ENCODE assay signal across 16 cellular contexts in genomic region chr19:23262892-23263291, GRCh38. TPM values are rescaled to one million over a fixed set of nuclear protein-coding genes. Genes with fewer than 3 reads are reported as not detected.
DNase-seq lines count a peak whose midpoint lies in the region; ATAC-seq, FAIRE-seq and TF ChIP-seq lines count a peak whose summit lies in the region.
"Had no signal": no experiment of that assay in that cellular context is flagged by ENCODE, and none has a peak within 500 bp of the region (broad histone marks: within the 10 kb centered on the region; RNA-seq: fewer than 3 reads in every experiment).

No MANE protein-coding gene starts in this region.

- ATAC-seq in foreskin keratinocyte (peak; percentile 10), mucosa of descending colon (peak; percentile 10), heart right ventricle (no peak), HG03354 (IDR thresholded peaks at IDR 0.05; ENCODE audit: poor library complexity, severe bottlenecking, unreplicated experiment) (no peak)
- ATAC-seq: A549 had no signal

- H3K4me3 ChIP-seq in mucosa of descending colon (no peak overlapping the region), heart right ventricle (no peak overlapping the region)
- H3K4me3 ChIP-seq: A549, GM23248 had no signal

- H3K27ac ChIP-seq in foreskin keratinocyte: no peak overlapping the region
- no peak overlapping the region for H3K27ac ChIP-seq in heart right ventricle
- H3K27ac ChIP-seq: A549, C4-2B, GM23248 had no signal

- H3K4me1 ChIP-seq in foreskin keratinocyte (no peaks in the 10 kb centered on the region), mucosa of descending colon (ENCODE audit: low read depth) (no peaks in the 10 kb centered on the region), heart right ventricle (no peaks in the 10 kb centered on the region)
- H3K4me1 ChIP-seq: A549, BE2C had no signal

- H3K27me3 ChIP-seq in foreskin keratinocyte (no peaks in the 10 kb centered on the region), heart right ventricle (no peaks in the 10 kb centered on the region)
- H3K27me3 ChIP-seq: BE2C had no signal

- intact Hi-C loops in mucosa of descending colon (cut with DNase I, micrococcal nuclease): no loop called here
- intact Hi-C loops in heart right ventricle (cut with DNase I): no loop called here

- H3K36me3 ChIP-seq in mucosa of descending colon (ENCODE audit: low read depth) (no peaks in the 10 kb centered on the region), heart right ventricle (peaks cover 0 to 64% (median 7%) of the 10 kb centered on the region in 9 donors)

- DNase-seq in activated effector memory CD4-positive, alpha-beta T cell treated with anti-CD3 and anti-CD28 coated beads, Interleukin-2, amount 50 U/mL, for 16 hours: peak; percentile 21
- no peak for DNase-seq in activated effector memory CD4-positive, alpha-beta T cell treated with Interleukin-2 at 50 U/mL for 16 hours
- DNase-seq in GM12891 (ENCODE audit: insufficient read length, low spot score) (no peak), foreskin keratinocyte (peak in 1 of 2 donors; percentile 9), mucosa of descending colon (no peak), heart right ventricle (no peak), NCI-H1694 treated with DMSO at 0.1 percent for 48 hours (lab: John Stamatoyannopoulos, UW) (no peak)
- DNase-seq: BE2C; CD4-positive, alpha-beta memory T cell; COR-L47; GM23248 had no signal

- WGBS in heart right ventricle, 2 donors: 88 to 94% methylated on average over 4 of the region's 4 CpGs

- FAIRE-seq in GM12891 (lab: Jason Lieb, UNC): no peak
- FAIRE-seq: A549, D721Med, H54 had no signal

- no peak for TF ChIP-seq CTCF in foreskin keratinocyte (conservative IDR thresholded peaks at IDR 0.05)
- TF ChIP-seq CTCF in mucosa of descending colon (IDR thresholded peaks at IDR 0.05): no peak
- TF ChIP-seq CTCF in heart right ventricle (IDR thresholded peaks at IDR 0.05): no peak

- H3K9me3 ChIP-seq in mucosa of descending colon (no peaks in the 10 kb centered on the region), heart right ventricle (no peaks in the 10 kb centered on the region)
- H3K9me3 ChIP-seq: BE2C had no signal

- 0 out of 2 replicates have a peak, but pooled peaks have one; percentile 19 for TF ChIP-seq POLR2A in GM12891 (IDR thresholded peaks at IDR 0.05; ENCODE audit: low read depth, low read length)

TF ChIP-seq in GM12891, 5 proteins besides CTCF, POLR2A, EP300 and RAD21:
- TF ChIP-seq PAX5 (IDR thresholded peaks at IDR 0.05; ENCODE audit: insufficient read depth, low read length, severe bottlenecking) (no peak), POU2F2 (IDR thresholded peaks at IDR 0.05; ENCODE audit: low read depth, low read length) (no peak), SPI1 (IDR thresholded peaks at IDR 0.05; ENCODE audit: low read depth, low read length) (no peak), TAF1 (IDR thresholded peaks at IDR 0.05; ENCODE audit: low read depth, low read length) (no peak), POLR2AphosphoS5 (IDR thresholded peaks at IDR 0.05; ENCODE audit: low read depth, low read length) (no peak)

RNA-seq across cellular contexts. Expression of gene ZNF724, which starts 12.7 kb away (rescaled TPM):
- 0.89 TPM for polyA plus RNA-seq in GM12891 (2012; ENCODE audit: low read depth, missing spikeins)
- 11.4 and 13.2 TPM in 2 replicates for total RNA-seq in foreskin keratinocyte
- polyA plus RNA-seq in foreskin keratinocyte: 0.21 and 0.36 TPM in 2 replicates
- 1 to 10 TPM; 2.5 to 4.4 (median 2.7) TPM for total RNA-seq in mucosa of descending colon
- total RNA-seq in heart right ventricle: 1 to 10 TPM in 9 of 10 donors, under 1 TPM in 1; 0.93 to 2.2 (median 1.7) TPM
- polyA plus RNA-seq in heart right ventricle: under 1 TPM; 0.10 to 0.44 TPM

Comparison
In these comparisons a context has a peak if more than half of its experiments do, and no peak if none do; other contexts are left out.
1. ATAC-seq: peak in foreskin keratinocyte (single experiment) and mucosa of descending colon (single experiment); none in heart right ventricle (0 of 8) and HG03354 (single experiment).